10 cellular contexts compared by ENCODE assay signal in the genomic region with DNA sequence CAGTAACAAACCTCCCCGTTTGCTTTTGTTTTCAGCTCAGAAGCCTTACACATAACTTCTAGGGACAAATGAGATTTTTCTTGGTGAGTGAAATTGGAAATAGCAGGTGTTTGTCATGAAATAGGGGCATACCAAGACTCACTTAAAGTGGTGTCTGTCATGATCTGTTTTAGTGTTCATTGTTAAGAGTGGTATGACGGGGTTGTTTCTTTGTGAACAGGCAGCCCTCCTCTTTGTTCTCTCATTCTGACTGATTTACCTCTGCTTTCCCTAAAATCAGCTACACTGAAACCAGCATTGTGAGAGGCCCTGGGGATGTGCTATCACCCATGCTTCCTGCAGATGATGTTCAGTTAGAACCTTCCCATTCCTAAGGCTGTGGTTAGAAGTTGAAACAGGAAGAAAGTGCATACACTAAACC. TPM values are rescaled to one million over a fixed set of nuclear protein-coding genes. Genes with fewer than 3 reads are reported as not detected.
DNase-seq lines count a peak whose midpoint lies in the region; ATAC-seq, FAIRE-seq and TF ChIP-seq lines count a peak whose summit lies in the region.
"Had no signal": no experiment of that assay in that cellular context is flagged by ENCODE, and none has a peak within 500 bp of the region (broad histone marks: within the 10 kb centered on the region; RNA-seq: fewer than 3 reads in every experiment).

No MANE protein-coding gene starts in this region.

- H3K27me3 ChIP-seq in Caco-2 (replicated peaks; ENCODE audit: control insufficient read depth, insufficient read depth, low read length) (peaks cover 1% of the 10 kb centered on the region; the same call in 1 of the 2 replicates), A673 (replicated peaks; ENCODE audit: insufficient read depth, low read depth, low read length, poor library complexity) (no peaks in the 10 kb centered on the region)

- peak; percentile 49 for ATAC-seq in GM18499 (IDR thresholded peaks at IDR 0.05; ENCODE audit: insufficient read depth, unreplicated experiment)
- ATAC-seq in GM21526 (IDR thresholded peaks at IDR 0.05; ENCODE audit: low FRiP score, unreplicated experiment): peak; percentile 56
- peak; percentile 48 for ATAC-seq in HG03571 (IDR thresholded peaks at IDR 0.05; ENCODE audit: unreplicated experiment)
- ATAC-seq in activated naive CD8-positive, alpha-beta T cell treated with anti-CD3 and anti-CD28 coated beads, Interleukin-2, amount 50 U/mL, for 24 hours: peak; percentile 39

- BruUV-seq in Caco-2 (replicated peaks; lab: Mats Ljungman, UMichigan): no TSS peak
- BruUV-seq in A673 (replicated peaks; lab: Mats Ljungman, UMichigan): no TSS peak

- H3K27me3 Mint-ChIP-seq in activated naive CD8-positive, alpha-beta T cell treated with anti-CD3 and anti-CD28 coated beads, Interleukin-2, amount 50 U/mL, for 24 hours: no peaks in the 10 kb centered on the region
- H3K27me3 Mint-ChIP-seq in Caco-2 (ENCODE audit: insufficient read depth, unreplicated experiment): peaks cover 13% of the 10 kb centered on the region

- intact Hi-C loops in Caco-2 (cut with micrococcal nuclease; ENCODE audit: unreplicated experiment): loop anchor here (10.0 kb wide), 1 partner anchor 250 kb away; no protein-coding TSS in a partner anchor
- intact Hi-C loops in A673 (cut with micrococcal nuclease; ENCODE audit: unreplicated experiment): no loop called here

- no peak overlapping the region for H3K27ac ChIP-seq in A673 (ENCODE audit: low read depth, low read length, poor library complexity, severe bottlenecking)
- H3K27ac ChIP-seq: prostate gland had no signal

- POLR2A ChIA-PET in Caco-2 (lab: Charles Lee): no interaction called here
- POLR2A ChIA-PET in A673 (lab: Charles Lee; ENCODE audit: low non-redundant PET): no interaction called here

- H3K4me1 ChIP-seq in Caco-2: no peaks in the 10 kb centered on the region
- no peaks in the 10 kb centered on the region for H3K4me1 ChIP-seq in A673 (ENCODE audit: insufficient read depth, low read length, poor library complexity, severe bottlenecking)
- H3K4me1 ChIP-seq: prostate gland had no signal

- no peaks in the 10 kb centered on the region for H3K9me3 Mint-ChIP-seq in activated naive CD8-positive, alpha-beta T cell treated with anti-CD3 and anti-CD28 coated beads, Interleukin-2, amount 50 U/mL, for 24 hours
- H3K9me3 Mint-ChIP-seq in Caco-2 (ENCODE audit: unreplicated experiment): no peaks in the 10 kb centered on the region

- H3K4me3 ChIP-seq in Caco-2 (ENCODE audit: low read depth, low read length): no peak overlapping the region
- H3K4me3 ChIP-seq in A673 (ENCODE audit: low read depth, low read length, poor library complexity, severe bottlenecking): no peak overlapping the region
- H3K4me3 ChIP-seq: prostate gland had no signal

- FAIRE-seq in frontal cortex (lab: Jason Lieb, UNC): no peak

- peak overlapping the region; percentile 5 for H3K4me3 Mint-ChIP-seq in activated naive CD8-positive, alpha-beta T cell treated with anti-CD3 and anti-CD28 coated beads, Interleukin-2, amount 50 U/mL, for 24 hours
- no peak overlapping the region for H3K4me3 Mint-ChIP-seq in Caco-2 (ENCODE audit: unreplicated experiment)

- no peaks in the 10 kb centered on the region for H3K36me3 Mint-ChIP-seq in activated naive CD8-positive, alpha-beta T cell treated with anti-CD3 and anti-CD28 coated beads, Interleukin-2, amount 50 U/mL, for 24 hours (ENCODE audit: low read depth)
- no peaks in the 10 kb centered on the region for H3K36me3 Mint-ChIP-seq in Caco-2 (ENCODE audit: insufficient read depth, unreplicated experiment)

- TF ChIP-seq CTCF in Caco-2 (IDR thresholded peaks at IDR 0.05; ENCODE audit: insufficient read depth in 1 of 2, low read depth in 1 of 2, low read length in 1 of 2, severe bottlenecking in 1 of 2, unreplicated experiment in 1 of 2) (no peak), A673 (conservative IDR thresholded peaks at IDR 0.05; ENCODE audit: low read depth, low read length) (no peak)

- H3K36me3 ChIP-seq in Caco-2 (ENCODE audit: control insufficient read depth, insufficient read depth, low read length) (no peaks in the 10 kb centered on the region), A673 (ENCODE audit: insufficient read depth, low read length, poor library complexity, severe bottlenecking) (no peaks in the 10 kb centered on the region)
- H3K36me3 ChIP-seq: prostate gland had no signal

- CTCF ChIA-PET in Caco-2 (lab: Charles Lee): no interaction called here
- CTCF ChIA-PET in A673 (lab: Charles Lee): no interaction called here

- peak; percentile 17 for DNase-seq in activated naive CD8-positive, alpha-beta T cell treated with anti-CD3 and anti-CD28 coated beads, Interleukin-2, amount 50 U/mL, for 24 hours
- DNase-seq in Caco-2 (no peak), frontal cortex (ENCODE audit: low spot score in 2 of 2) (no peak), COLO668 (lab: John Stamatoyannopoulos, UW; ENCODE audit: unreplicated experiment) (no peak), A673 (ENCODE audit: low spot score) (no peak)
- DNase-seq: cerebellar nuclear complex had no signal

- H3K27ac Mint-ChIP-seq in activated naive CD8-positive, alpha-beta T cell treated with anti-CD3 and anti-CD28 coated beads, Interleukin-2, amount 50 U/mL, for 24 hours: peak overlapping the region; percentile 64
- no peak overlapping the region for H3K27ac Mint-ChIP-seq in Caco-2 (ENCODE audit: unreplicated experiment)

- H3K9me3 ChIP-seq in Caco-2: no peaks in the 10 kb centered on the region
- no peaks in the 10 kb centered on the region for H3K9me3 ChIP-seq in A673 (ENCODE audit: low read depth, low read length, poor library complexity, severe bottlenecking)
- H3K9me3 ChIP-seq: prostate gland had no signal

- H3K4me1 Mint-ChIP-seq in activated naive CD8-positive, alpha-beta T cell treated with anti-CD3 and anti-CD28 coated beads, Interleukin-2, amount 50 U/mL, for 24 hours: peaks cover 43% of the 10 kb centered on the region
- H3K4me1 Mint-ChIP-seq in Caco-2 (ENCODE audit: low read depth, unreplicated experiment): peaks cover 6% of the 10 kb centered on the region

RNA-seq across cellular contexts. Expression of a gene that starts 2.5 kb away (rescaled TPM):
- total RNA-seq in Caco-2 (2022) (2.3 and 2.6 TPM in 2 replicates), frontal cortex (12.6 TPM), A673 (2021) (3.4 and 4.1 TPM in 2 replicates)
